Comparison of ENCODE assay signal across 8 cellular contexts in genomic region chr21:7753380-7753877, GRCh38.
DNase-seq lines count a peak whose midpoint lies in the region; ATAC-seq and TF ChIP-seq lines count a peak whose summit lies in the region.
"Not testable (repeated sequence)": the region's sequence is repeated elsewhere in the genome, so short reads cannot be mapped to it uniquely, and the experiment has no call there.

No MANE protein-coding gene starts in this region.

- H3K27ac ChIP-seq in dorsolateral prefrontal cortex = not testable (repeated sequence)

- H3K9me3 Mint-ChIP-seq in activated CD4-positive, alpha-beta memory T cell treated with anti-CD3 and anti-CD28 coated beads for 36 hours = not testable (repeated sequence)

- H3K36me3 Mint-ChIP-seq in activated CD4-positive, alpha-beta memory T cell treated with anti-CD3 and anti-CD28 coated beads for 36 hours = not testable (repeated sequence)

- POLR2A ChIA-PET in activated CD4-positive, alpha-beta memory T cell treated with anti-CD3 and anti-CD28 coated beads for 36 hours (lab: Charles Lee) = not testable (repeated sequence)

- not testable (repeated sequence) for H3K27me3 ChIP-seq in dorsolateral prefrontal cortex

- TF ChIP-seq CTCF in dorsolateral prefrontal cortex (IDR thresholded peaks at IDR 0.05 in 54 of 56, conservative IDR thresholded peaks at IDR 0.05 in 2 of 56; ENCODE audit: low read depth in 1 of 56, partially characterized antibody in 56 of 56) = not testable (repeated sequence)

- CTCF ChIA-PET in activated CD4-positive, alpha-beta memory T cell treated with anti-CD3 and anti-CD28 coated beads for 36 hours (lab: Charles Lee) = not testable (repeated sequence)

- DNase-seq in activated CD4-positive, alpha-beta memory T cell treated with anti-CD3 and anti-CD28 coated beads for 36 hours = peak; percentile 60
- DNase-seq in dorsolateral prefrontal cortex = peak in 8 of 10 donors; percentile 2 to 49 (median 22)
- DNase-seq in stimulated activated CD8-positive, alpha-beta memory T cell treated with anti-CD3 and anti-CD28 coated beads, Interleukin-4, amount 100 ng/mL, for 48 hours = peak; percentile 30

- not testable (repeated sequence) for H3K4me3 ChIP-seq in dorsolateral prefrontal cortex

- not testable (repeated sequence) for H3K27me3 Mint-ChIP-seq in activated CD4-positive, alpha-beta memory T cell treated with anti-CD3 and anti-CD28 coated beads for 36 hours

- intact Hi-C loops in activated CD4-positive, alpha-beta memory T cell treated with anti-CD3 and anti-CD28 coated beads for 36 hours (cut with micrococcal nuclease); dorsolateral prefrontal cortex (cut with DNase I): not testable (repeated sequence)

- ATAC-seq in GM18502 (IDR thresholded peaks at IDR 0.05; ENCODE audit: poor library complexity, unreplicated experiment) = peak; percentile 95
- ATAC-seq in GM19395 (IDR thresholded peaks at IDR 0.05; ENCODE audit: unreplicated experiment) = peak; percentile 93
- ATAC-seq in GM21737 (IDR thresholded peaks at IDR 0.05; ENCODE audit: unreplicated experiment) = peak; percentile 83
- ATAC-seq in HG02973 (IDR thresholded peaks at IDR 0.05; ENCODE audit: unreplicated experiment) = peak; percentile 84
- peak; percentile 86 for ATAC-seq in HG03469 (IDR thresholded peaks at IDR 0.05; ENCODE audit: unreplicated experiment)

- H3K27ac Mint-ChIP-seq in activated CD4-positive, alpha-beta memory T cell treated with anti-CD3 and anti-CD28 coated beads for 36 hours = not testable (repeated sequence)

- not testable (repeated sequence) for H3K4me1 Mint-ChIP-seq in activated CD4-positive, alpha-beta memory T cell treated with anti-CD3 and anti-CD28 coated beads for 36 hours (ENCODE audit: low read depth)

- H3K4me3 Mint-ChIP-seq in activated CD4-positive, alpha-beta memory T cell treated with anti-CD3 and anti-CD28 coated beads for 36 hours = not testable (repeated sequence)
